ENCODE assay signal across 1 cellular context in the genomic region with DNA sequence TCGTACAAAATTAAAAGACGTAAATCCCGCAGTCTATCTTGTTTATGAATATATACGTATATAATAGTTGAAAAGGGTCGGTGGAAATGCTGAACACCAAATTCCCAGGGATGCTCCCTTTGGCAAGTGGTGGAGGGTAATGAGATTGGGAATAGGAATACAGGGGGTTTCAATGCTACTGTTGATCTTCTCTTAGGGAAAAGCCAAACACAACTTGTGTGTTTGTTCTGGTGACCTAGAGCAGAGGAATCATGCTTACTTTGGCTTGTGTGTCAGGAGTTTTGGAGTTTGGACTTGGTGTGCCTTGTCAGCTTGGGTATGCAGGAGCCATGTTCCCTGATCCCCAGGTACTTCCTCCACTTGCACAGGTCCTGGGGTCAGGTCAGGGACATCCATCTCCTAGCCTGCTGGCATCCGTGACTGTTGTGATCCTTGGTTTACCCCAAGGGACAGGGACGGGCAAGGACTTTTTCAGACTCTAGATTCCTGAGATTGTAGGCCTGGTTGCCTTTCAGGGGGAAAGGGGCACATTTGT.
TF ChIP-seq lines count a peak whose summit lies in the region.

No MANE protein-coding gene starts in this region.

TF ChIP-seq in HepG2, 621 proteins besides CTCF, POLR2A, EP300 and RAD21 (continued from another document and continues in another):
- TF ChIP-seq, protein P1, sequence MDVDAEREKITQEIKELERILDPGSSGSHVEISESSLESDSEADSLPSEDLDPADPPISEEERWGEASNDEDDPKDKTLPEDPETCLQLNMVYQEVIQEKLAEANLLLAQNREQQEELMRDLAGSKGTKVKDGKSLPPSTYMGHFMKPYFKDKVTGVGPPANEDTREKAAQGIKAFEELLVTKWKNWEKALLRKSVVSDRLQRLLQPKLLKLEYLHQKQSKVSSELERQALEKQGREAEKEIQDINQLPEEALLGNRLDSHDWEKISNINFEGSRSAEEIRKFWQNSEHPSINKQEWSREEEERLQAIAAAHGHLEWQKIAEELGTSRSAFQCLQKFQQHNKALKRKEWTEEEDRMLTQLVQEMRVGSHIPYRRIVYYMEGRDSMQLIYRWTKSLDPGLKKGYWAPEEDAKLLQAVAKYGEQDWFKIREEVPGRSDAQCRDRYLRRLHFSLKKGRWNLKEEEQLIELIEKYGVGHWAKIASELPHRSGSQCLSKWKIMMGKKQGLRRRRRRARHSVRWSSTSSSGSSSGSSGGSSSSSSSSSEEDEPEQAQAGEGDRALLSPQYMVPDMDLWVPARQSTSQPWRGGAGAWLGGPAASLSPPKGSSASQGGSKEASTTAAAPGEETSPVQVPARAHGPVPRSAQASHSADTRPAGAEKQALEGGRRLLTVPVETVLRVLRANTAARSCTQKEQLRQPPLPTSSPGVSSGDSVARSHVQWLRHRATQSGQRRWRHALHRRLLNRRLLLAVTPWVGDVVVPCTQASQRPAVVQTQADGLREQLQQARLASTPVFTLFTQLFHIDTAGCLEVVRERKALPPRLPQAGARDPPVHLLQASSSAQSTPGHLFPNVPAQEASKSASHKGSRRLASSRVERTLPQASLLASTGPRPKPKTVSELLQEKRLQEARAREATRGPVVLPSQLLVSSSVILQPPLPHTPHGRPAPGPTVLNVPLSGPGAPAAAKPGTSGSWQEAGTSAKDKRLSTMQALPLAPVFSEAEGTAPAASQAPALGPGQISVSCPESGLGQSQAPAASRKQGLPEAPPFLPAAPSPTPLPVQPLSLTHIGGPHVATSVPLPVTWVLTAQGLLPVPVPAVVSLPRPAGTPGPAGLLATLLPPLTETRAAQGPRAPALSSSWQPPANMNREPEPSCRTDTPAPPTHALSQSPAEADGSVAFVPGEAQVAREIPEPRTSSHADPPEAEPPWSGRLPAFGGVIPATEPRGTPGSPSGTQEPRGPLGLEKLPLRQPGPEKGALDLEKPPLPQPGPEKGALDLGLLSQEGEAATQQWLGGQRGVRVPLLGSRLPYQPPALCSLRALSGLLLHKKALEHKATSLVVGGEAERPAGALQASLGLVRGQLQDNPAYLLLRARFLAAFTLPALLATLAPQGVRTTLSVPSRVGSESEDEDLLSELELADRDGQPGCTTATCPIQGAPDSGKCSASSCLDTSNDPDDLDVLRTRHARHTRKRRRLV (CRISPR knock-in tag; IDR thresholded peaks at IDR 0.05): no peak
- TF ChIP-seq RFXANK (CRISPR knock-in tag; IDR thresholded peaks at IDR 0.05) (no peak), FOXK1 (CRISPR knock-in tag; IDR thresholded peaks at IDR 0.05; ENCODE audit: borderline replicate concordance, low read depth) (peak; percentile 37; the same call in 1 of the 2 replicates), REL (CRISPR knock-in tag; conservative IDR thresholded peaks at IDR 0.05) (no peak), ZNF543 (CRISPR knock-in tag; IDR thresholded peaks at IDR 0.05) (no peak), RCOR2 (CRISPR knock-in tag; IDR thresholded peaks at IDR 0.05) (peak; percentile 37; the same call in 1 of the 2 replicates), SIX1 (CRISPR knock-in tag; IDR thresholded peaks at IDR 0.05; ENCODE audit: borderline replicate concordance) (peak; percentile 74; the same call in 1 of the 2 replicates), FIP1L1 (IDR thresholded peaks at IDR 0.05; ENCODE audit: borderline replicate concordance, insufficient read depth, low read depth, low read length) (no peak), SRF (IDR thresholded peaks at IDR 0.05; ENCODE audit: low read depth, low read length) (no peak), ZNF180 (CRISPR knock-in tag; IDR thresholded peaks at IDR 0.05; ENCODE audit: borderline replicate concordance, low read depth) (no peak), IKZF1 (IDR thresholded peaks at IDR 0.05) (no peak), PAWR (CRISPR knock-in tag; IDR thresholded peaks at IDR 0.05; ENCODE audit: borderline replicate concordance) (no peak), MBNL3 (CRISPR knock-in tag; conservative IDR thresholded peaks at IDR 0.05) (no peak), XRCC5 (optimal IDR thresholded peaks at IDR 0.05; ENCODE audit: low read length) (no peak), BHLHE40 (IDR thresholded peaks at IDR 0.05; ENCODE audit: low read length) (no peak)
- TF ChIP-seq, protein P2, sequence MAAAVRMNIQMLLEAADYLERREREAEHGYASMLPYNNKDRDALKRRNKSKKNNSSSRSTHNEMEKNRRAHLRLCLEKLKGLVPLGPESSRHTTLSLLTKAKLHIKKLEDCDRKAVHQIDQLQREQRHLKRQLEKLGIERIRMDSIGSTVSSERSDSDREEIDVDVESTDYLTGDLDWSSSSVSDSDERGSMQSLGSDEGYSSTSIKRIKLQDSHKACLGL (CRISPR knock-in tag; IDR thresholded peaks at IDR 0.05): no peak
- TF ChIP-seq, protein P3, sequence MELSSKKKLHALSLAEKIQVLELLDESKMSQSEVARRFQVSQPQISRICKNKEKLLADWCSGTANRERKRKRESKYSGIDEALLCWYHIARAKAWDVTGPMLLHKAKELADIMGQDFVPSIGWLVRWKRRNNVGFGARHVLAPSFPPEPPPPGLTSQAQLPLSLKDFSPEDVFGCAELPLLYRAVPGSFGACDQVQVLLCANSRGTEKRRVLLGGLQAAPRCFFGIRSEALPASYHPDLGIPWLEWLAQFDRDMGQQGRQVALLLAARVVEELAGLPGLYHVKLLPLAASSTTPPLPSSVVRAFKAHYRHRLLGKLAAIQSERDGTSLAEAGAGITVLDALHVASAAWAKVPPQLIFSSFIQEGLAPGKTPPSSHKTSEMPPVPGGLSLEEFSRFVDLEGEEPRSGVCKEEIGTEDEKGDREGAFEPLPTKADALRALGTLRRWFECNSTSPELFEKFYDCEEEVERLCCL (CRISPR knock-in tag; IDR thresholded peaks at IDR 0.05; ENCODE audit: borderline replicate concordance): no peak
- TF ChIP-seq, protein P4, sequence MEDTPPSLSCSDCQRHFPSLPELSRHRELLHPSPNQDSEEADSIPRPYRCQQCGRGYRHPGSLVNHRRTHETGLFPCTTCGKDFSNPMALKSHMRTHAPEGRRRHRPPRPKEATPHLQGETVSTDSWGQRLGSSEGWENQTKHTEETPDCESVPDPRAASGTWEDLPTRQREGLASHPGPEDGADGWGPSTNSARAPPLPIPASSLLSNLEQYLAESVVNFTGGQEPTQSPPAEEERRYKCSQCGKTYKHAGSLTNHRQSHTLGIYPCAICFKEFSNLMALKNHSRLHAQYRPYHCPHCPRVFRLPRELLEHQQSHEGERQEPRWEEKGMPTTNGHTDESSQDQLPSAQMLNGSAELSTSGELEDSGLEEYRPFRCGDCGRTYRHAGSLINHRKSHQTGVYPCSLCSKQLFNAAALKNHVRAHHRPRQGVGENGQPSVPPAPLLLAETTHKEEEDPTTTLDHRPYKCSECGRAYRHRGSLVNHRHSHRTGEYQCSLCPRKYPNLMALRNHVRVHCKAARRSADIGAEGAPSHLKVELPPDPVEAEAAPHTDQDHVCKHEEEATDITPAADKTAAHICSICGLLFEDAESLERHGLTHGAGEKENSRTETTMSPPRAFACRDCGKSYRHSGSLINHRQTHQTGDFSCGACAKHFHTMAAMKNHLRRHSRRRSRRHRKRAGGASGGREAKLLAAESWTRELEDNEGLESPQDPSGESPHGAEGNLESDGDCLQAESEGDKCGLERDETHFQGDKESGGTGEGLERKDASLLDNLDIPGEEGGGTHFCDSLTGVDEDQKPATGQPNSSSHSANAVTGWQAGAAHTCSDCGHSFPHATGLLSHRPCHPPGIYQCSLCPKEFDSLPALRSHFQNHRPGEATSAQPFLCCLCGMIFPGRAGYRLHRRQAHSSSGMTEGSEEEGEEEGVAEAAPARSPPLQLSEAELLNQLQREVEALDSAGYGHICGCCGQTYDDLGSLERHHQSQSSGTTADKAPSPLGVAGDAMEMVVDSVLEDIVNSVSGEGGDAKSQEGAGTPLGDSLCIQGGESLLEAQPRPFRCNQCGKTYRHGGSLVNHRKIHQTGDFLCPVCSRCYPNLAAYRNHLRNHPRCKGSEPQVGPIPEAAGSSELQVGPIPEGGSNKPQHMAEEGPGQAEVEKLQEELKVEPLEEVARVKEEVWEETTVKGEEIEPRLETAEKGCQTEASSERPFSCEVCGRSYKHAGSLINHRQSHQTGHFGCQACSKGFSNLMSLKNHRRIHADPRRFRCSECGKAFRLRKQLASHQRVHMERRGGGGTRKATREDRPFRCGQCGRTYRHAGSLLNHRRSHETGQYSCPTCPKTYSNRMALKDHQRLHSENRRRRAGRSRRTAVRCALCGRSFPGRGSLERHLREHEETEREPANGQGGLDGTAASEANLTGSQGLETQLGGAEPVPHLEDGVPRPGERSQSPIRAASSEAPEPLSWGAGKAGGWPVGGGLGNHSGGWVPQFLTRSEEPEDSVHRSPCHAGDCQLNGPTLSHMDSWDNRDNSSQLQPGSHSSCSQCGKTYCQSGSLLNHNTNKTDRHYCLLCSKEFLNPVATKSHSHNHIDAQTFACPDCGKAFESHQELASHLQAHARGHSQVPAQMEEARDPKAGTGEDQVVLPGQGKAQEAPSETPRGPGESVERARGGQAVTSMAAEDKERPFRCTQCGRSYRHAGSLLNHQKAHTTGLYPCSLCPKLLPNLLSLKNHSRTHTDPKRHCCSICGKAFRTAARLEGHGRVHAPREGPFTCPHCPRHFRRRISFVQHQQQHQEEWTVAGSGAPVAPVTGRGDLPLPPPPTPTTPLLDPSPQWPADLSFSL (CRISPR knock-in tag; IDR thresholded peaks at IDR 0.05): peak; percentile 87; the same call in 1 of the 2 replicates
- TF ChIP-seq, protein P5, sequence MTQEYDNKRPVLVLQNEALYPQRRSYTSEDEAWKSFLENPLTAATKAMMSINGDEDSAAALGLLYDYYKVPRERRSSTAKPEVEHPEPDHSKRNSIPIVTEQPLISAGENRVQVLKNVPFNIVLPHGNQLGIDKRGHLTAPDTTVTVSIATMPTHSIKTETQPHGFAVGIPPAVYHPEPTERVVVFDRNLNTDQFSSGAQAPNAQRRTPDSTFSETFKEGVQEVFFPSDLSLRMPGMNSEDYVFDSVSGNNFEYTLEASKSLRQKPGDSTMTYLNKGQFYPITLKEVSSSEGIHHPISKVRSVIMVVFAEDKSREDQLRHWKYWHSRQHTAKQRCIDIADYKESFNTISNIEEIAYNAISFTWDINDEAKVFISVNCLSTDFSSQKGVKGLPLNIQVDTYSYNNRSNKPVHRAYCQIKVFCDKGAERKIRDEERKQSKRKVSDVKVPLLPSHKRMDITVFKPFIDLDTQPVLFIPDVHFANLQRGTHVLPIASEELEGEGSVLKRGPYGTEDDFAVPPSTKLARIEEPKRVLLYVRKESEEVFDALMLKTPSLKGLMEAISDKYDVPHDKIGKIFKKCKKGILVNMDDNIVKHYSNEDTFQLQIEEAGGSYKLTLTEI (CRISPR knock-in tag; conservative IDR thresholded peaks at IDR 0.05): no peak
- TF ChIP-seq, protein P6, sequence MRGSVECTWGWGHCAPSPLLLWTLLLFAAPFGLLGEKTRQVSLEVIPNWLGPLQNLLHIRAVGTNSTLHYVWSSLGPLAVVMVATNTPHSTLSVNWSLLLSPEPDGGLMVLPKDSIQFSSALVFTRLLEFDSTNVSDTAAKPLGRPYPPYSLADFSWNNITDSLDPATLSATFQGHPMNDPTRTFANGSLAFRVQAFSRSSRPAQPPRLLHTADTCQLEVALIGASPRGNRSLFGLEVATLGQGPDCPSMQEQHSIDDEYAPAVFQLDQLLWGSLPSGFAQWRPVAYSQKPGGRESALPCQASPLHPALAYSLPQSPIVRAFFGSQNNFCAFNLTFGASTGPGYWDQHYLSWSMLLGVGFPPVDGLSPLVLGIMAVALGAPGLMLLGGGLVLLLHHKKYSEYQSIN (CRISPR knock-in tag; IDR thresholded peaks at IDR 0.05; ENCODE audit: borderline replicate concordance): no peak
- TF ChIP-seq, protein P7, sequence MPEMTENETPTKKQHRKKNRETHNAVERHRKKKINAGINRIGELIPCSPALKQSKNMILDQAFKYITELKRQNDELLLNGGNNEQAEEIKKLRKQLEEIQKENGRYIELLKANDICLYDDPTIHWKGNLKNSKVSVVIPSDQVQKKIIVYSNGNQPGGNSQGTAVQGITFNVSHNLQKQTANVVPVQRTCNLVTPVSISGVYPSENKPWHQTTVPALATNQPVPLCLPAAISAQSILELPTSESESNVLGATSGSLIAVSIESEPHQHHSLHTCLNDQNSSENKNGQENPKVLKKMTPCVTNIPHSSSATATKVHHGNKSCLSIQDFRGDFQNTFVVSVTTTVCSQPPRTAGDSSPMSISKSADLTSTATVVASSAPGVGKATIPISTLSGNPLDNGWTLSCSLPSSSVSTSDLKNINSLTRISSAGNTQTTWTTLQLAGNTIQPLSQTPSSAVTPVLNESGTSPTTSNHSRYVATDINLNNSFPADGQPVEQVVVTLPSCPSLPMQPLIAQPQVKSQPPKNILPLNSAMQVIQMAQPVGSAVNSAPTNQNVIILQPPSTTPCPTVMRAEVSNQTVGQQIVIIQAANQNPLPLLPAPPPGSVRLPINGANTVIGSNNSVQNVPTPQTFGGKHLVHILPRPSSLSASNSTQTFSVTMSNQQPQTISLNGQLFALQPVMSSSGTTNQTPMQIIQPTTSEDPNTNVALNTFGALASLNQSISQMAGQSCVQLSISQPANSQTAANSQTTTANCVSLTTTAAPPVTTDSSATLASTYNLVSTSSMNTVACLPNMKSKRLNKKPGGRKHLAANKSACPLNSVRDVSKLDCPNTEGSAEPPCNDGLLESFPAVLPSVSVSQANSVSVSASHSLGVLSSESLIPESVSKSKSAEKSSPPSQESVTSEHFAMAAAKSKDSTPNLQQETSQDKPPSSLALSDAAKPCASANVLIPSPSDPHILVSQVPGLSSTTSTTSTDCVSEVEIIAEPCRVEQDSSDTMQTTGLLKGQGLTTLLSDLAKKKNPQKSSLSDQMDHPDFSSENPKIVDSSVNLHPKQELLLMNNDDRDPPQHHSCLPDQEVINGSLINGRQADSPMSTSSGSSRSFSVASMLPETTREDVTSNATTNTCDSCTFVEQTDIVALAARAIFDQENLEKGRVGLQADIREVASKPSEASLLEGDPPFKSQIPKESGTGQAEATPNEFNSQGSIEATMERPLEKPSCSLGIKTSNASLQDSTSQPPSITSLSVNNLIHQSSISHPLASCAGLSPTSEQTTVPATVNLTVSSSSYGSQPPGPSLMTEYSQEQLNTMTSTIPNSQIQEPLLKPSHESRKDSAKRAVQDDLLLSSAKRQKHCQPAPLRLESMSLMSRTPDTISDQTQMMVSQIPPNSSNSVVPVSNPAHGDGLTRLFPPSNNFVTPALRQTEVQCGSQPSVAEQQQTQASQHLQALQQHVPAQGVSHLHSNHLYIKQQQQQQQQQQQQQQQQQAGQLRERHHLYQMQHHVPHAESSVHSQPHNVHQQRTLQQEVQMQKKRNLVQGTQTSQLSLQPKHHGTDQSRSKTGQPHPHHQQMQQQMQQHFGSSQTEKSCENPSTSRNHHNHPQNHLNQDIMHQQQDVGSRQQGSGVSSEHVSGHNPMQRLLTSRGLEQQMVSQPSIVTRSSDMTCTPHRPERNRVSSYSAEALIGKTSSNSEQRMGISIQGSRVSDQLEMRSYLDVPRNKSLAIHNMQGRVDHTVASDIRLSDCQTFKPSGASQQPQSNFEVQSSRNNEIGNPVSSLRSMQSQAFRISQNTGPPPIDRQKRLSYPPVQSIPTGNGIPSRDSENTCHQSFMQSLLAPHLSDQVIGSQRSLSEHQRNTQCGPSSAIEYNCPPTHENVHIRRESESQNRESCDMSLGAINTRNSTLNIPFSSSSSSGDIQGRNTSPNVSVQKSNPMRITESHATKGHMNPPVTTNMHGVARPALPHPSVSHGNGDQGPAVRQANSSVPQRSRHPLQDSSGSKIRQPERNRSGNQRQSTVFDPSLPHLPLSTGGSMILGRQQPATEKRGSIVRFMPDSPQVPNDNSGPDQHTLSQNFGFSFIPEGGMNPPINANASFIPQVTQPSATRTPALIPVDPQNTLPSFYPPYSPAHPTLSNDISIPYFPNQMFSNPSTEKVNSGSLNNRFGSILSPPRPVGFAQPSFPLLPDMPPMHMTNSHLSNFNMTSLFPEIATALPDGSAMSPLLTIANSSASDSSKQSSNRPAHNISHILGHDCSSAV (CRISPR knock-in tag; IDR thresholded peaks at IDR 0.05; ENCODE audit: borderline replicate concordance): no peak
- TF ChIP-seq, protein P8, sequence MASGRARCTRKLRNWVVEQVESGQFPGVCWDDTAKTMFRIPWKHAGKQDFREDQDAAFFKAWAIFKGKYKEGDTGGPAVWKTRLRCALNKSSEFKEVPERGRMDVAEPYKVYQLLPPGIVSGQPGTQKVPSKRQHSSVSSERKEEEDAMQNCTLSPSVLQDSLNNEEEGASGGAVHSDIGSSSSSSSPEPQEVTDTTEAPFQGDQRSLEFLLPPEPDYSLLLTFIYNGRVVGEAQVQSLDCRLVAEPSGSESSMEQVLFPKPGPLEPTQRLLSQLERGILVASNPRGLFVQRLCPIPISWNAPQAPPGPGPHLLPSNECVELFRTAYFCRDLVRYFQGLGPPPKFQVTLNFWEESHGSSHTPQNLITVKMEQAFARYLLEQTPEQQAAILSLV (CRISPR knock-in tag; IDR thresholded peaks at IDR 0.05; ENCODE audit: borderline replicate concordance): no peak
